8 cellular contexts compared by ENCODE assay signal in the genomic region with DNA sequence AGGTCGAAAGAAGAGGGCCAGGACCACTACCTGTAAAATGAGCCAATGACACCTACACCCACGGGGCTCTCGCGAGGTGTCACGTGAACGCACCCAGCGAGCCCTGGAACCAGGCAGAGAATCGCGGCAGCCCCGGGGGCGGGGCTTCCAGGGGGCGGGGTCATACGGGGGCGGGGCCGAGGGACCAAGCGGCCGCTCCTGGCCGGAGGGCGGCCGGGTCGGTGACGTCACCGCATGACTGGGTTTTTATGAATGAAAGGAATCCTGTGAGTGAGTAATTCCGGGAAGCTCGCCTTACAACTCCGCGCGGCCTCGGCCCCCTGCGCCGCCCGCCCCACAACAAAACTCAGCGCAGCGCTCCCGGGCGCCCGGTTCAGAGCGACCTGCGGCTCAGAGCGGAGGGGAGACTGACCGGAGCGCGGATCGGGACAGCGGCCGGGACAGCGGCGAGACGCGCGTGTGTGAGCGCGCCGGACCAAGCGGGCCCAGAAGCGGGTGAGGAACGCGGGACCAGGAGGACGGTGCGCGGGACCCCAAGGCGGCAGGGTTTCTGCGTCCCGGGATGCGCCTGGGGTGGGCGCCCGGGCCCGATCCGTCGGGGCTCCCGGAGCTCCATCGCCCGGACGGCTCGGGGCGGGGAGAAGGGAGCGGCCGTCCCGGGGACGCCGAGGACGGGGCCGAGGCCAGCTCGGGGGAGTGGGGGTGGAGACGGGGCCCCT. TPM values are rescaled to one million over a fixed set of nuclear protein-coding genes. Genes with fewer than 3 reads are reported as not detected.
DNase-seq lines count a peak whose midpoint lies in the region; ATAC-seq, FAIRE-seq and TF ChIP-seq lines count a peak whose summit lies in the region.

A gene (plus strand): TSS at position 277 of the 719 bp plus-strand sequence. CDS start 11,860 bp downstream, outside the sequence.

- H3K27ac Mint-ChIP-seq in activated CD8-positive, alpha-beta memory T cell treated with anti-CD3 and anti-CD28 coated beads, Interleukin-2, amount 10 ng/mL, durations not matched to agents 7 days and 5 days: peak within 1 kb of the TSS; percentile 97

- peaks cover 2 to 17% of the 10 kb centered on the region in 2 experiments; a peak in 2 of 4 replicates for H3K79me2 ChIP-seq in H1 (ENCODE audit: control insufficient read depth in 1 of 2, insufficient read depth in 2 of 2, low read length in 2 of 2)

- H3K79me1 ChIP-seq in H1 (ENCODE audit: low read depth, low read length) (no peaks in the 10 kb centered on the region), mesenchymal stem cell (replicated peaks; ENCODE audit: low read length, poor library complexity, severe bottlenecking) (peaks cover 15% of the 10 kb centered on the region)

- H3K27me3 Mint-ChIP-seq in activated CD8-positive, alpha-beta memory T cell treated with anti-CD3 and anti-CD28 coated beads, Interleukin-2, amount 10 ng/mL, durations not matched to agents 7 days and 5 days: no peaks in the 10 kb centered on the region

- no peak within 1 kb of the TSS for H3K56ac ChIP-seq in H1 (replicated peaks; ENCODE audit: insufficient read length, low read depth, low read length)

- H3K4ac ChIP-seq in H1 (replicated peaks; ENCODE audit: insufficient read length, low read depth, low read length) (peak within 1 kb of the TSS; percentile 93), mesenchymal stem cell (ENCODE audit: low read depth in 1 of 2, low read length in 2 of 2) (peak within 1 kb of the TSS; percentile 80 to 92)

- H2BK12ac ChIP-seq in H1 (ENCODE audit: low read depth, low read length) (0 out of 2 replicates have a peak within 1 kb of the TSS, but pooled peaks have one; percentile 29), mesenchymal stem cell (ENCODE audit: low read length in 2 of 2) (peak within 1 kb of the TSS; percentile 63 to 91)

- H3K4me1 Mint-ChIP-seq in activated CD8-positive, alpha-beta memory T cell treated with anti-CD3 and anti-CD28 coated beads, Interleukin-2, amount 10 ng/mL, durations not matched to agents 7 days and 5 days: peaks cover 52% of the 10 kb centered on the region

- peak within 1 kb of the TSS; percentile 74 for H3K4me3 ChIP-seq in HL-60 (replicated peaks; ENCODE audit: insufficient read depth, low read length)
- peak within 1 kb of the TSS; percentile 64 to 82 (median 71) for H3K4me3 ChIP-seq in H1 (ENCODE audit: extremely low read depth in 1 of 4, insufficient read depth in 2 of 4, low read depth in 3 of 4, low read length in 4 of 4)
- peak within 1 kb of the TSS; percentile 72 to 83 for H3K4me3 ChIP-seq in mesenchymal stem cell (ENCODE audit: insufficient read depth in 1 of 2, low read depth in 1 of 2, low read length in 2 of 2)

- H4K8ac ChIP-seq in H1 (ENCODE audit: extremely low read depth, insufficient read depth, low read length) (peak within 1 kb of the TSS; percentile 98), mesenchymal stem cell (ENCODE audit: low read length) (peak within 1 kb of the TSS; percentile 96)

- TF ChIP-seq EP300 in H1 (IDR thresholded peaks at IDR 0.05; ENCODE audit: borderline replicate concordance in 1 of 2, low read depth in 2 of 2, low read length in 2 of 2): no peak

- TF ChIP-seq CTCF in HL-60 (IDR thresholded peaks at IDR 0.05; ENCODE audit: insufficient read depth, low read length): no peak
- TF ChIP-seq CTCF in H1 (IDR thresholded peaks at IDR 0.05; ENCODE audit: control extremely low read depth in 1 of 3, insufficient read depth in 1 of 3, low read depth in 1 of 3, low read length in 3 of 3): no peak

- POLR2A ChIA-PET in H1 (lab: Charles Lee; ENCODE audit: partially characterized antibody): interaction anchor here (0.5 to 6.6 kb wide), 11 partner anchors 9 to 133 kb away, joined by 3 to 65 read pairs (median 7); a partner anchor contains a TSS

- H3K4me2 ChIP-seq in H1 (ENCODE audit: insufficient read depth in 1 of 2, low read depth in 2 of 2, low read length in 2 of 2) (peak within 1 kb of the TSS; percentile 76 to 90), mesenchymal stem cell (ENCODE audit: low read length, poor library complexity, severe bottlenecking) (peak within 1 kb of the TSS; percentile 75)

- peak within 1 kb of the TSS; percentile 85 for H2AFZ ChIP-seq in H1 (ENCODE audit: low read length)
- peak within 1 kb of the TSS; percentile 77 for H2AFZ ChIP-seq in mesenchymal stem cell (ENCODE audit: low read depth, low read length)

- peak within 1 kb of the TSS; percentile 97 for H2BK15ac ChIP-seq in H1 (ENCODE audit: low read length)
- peak within 1 kb of the TSS; percentile 96 for H2BK15ac ChIP-seq in mesenchymal stem cell (ENCODE audit: low read depth, poor library complexity, severe bottlenecking)

- peak; percentile 53 for ATAC-seq in GM19328 (IDR thresholded peaks at IDR 0.05; ENCODE audit: unreplicated experiment)
- peak; percentile 72 for ATAC-seq in activated CD8-positive, alpha-beta memory T cell treated with anti-CD3 and anti-CD28 coated beads, Interleukin-2, amount 10 ng/mL, durations not matched to agents 7 days and 5 days

- WGBS in H1 (ENCODE audit: extremely low coverage in 1 of 2, insufficient coverage in 1 of 2, insufficient read length in 1 of 2, insufficient replicate concordance in 2 of 2, low coverage in 1 of 2, low lambda C conversion rate in 2 of 2, missing lambda C conversion rate in 1 of 2), 2 experiments: 1% methylated on average over 38 of the region's 85 CpGs; no CpG with 5 or more reads in 1 of the 2 experiments
- 1% methylated on average over 44 of the region's 85 CpGs for WGBS in mesenchymal stem cell

- H2BK120ac ChIP-seq in H1 (replicated peaks; ENCODE audit: low read depth, low read length): no peak within 1 kb of the TSS
- peak within 1 kb of the TSS; percentile 71 for H2BK120ac ChIP-seq in mesenchymal stem cell (ENCODE audit: low read depth, low read length)

- H4K91ac ChIP-seq in H1 (replicated peaks; ENCODE audit: insufficient read length, low read length) (no peak within 1 kb of the TSS), mesenchymal stem cell (ENCODE audit: low read length) (peak within 1 kb of the TSS; percentile 98)

- H4K5ac ChIP-seq in H1 (ENCODE audit: insufficient read length, low read depth, low read length): no peak within 1 kb of the TSS

- H3K9me3 Mint-ChIP-seq in activated CD8-positive, alpha-beta memory T cell treated with anti-CD3 and anti-CD28 coated beads, Interleukin-2, amount 10 ng/mL, durations not matched to agents 7 days and 5 days (ENCODE audit: low read depth): no peaks in the 10 kb centered on the region

- H3K4me1 ChIP-seq in H1 (replicated peaks in 1 of 4; ENCODE audit: control insufficient read depth in 3 of 4, insufficient read depth in 4 of 4, low read length in 3 of 4): peaks cover 0 to 10% (median 6%) of the 10 kb centered on the region in 4 experiments; a peak in 6 of 7 replicates
- peaks cover 27% of the 10 kb centered on the region for H3K4me1 ChIP-seq in mesenchymal stem cell (ENCODE audit: control insufficient read depth, insufficient read depth, low read depth, low read length)

- no peak for FAIRE-seq in H1 (lab: Jason Lieb, UNC)

- H2BK5ac ChIP-seq in H1 (ENCODE audit: low read depth, low read length) (peak within 1 kb of the TSS; percentile 80; the same call in 1 of the 2 replicates), mesenchymal stem cell (ENCODE audit: low read depth, low read length, poor library complexity, severe bottlenecking) (peak within 1 kb of the TSS; percentile 77)

- H3K9ac ChIP-seq in H1 (replicated peaks in 1 of 4; ENCODE audit: extremely low read depth in 1 of 4, low read depth in 3 of 4, low read length in 3 of 4): peak within 1 kb of the TSS; percentile 77 to 98 (median 80)
- peak within 1 kb of the TSS; percentile 94 for H3K9ac ChIP-seq in mesenchymal stem cell (ENCODE audit: low read length)

- no peak for TF ChIP-seq RAD21 in H1 (IDR thresholded peaks at IDR 0.05 in 1 of 2, conservative IDR thresholded peaks at IDR 0.05 in 1 of 2; ENCODE audit: low read depth in 2 of 2, low read length in 2 of 2)

- no peak within 1 kb of the TSS for H2AK5ac ChIP-seq in H1 (ENCODE audit: low read depth, low read length)
- H2AK5ac ChIP-seq in mesenchymal stem cell (ENCODE audit: low read length, severe bottlenecking): peak within 1 kb of the TSS; percentile 14

- CTCF ChIA-PET in activated CD8-positive, alpha-beta memory T cell treated with anti-CD3 and anti-CD28 coated beads, Interleukin-2, amount 10 ng/mL, durations not matched to agents 7 days and 5 days (lab: Charles Lee): interaction anchor here (1.0 to 1.4 kb wide), 5 partner anchors 10 to 150 kb away, joined by 3 to 6 read pairs (median 3); a partner anchor contains a TSS
- CTCF ChIA-PET in H1 (lab: Charles Lee; ENCODE audit: partially characterized antibody): interaction anchor here (0.6 to 1.5 kb wide), 7 partner anchors 9 to 104 kb away, joined by 3 to 7 read pairs (median 4); no protein-coding TSS in a partner anchor

- no peaks in the 10 kb centered on the region for H3K36me3 ChIP-seq in H1 (ENCODE audit: control insufficient read depth in 2 of 4, insufficient read depth in 4 of 4, low read length in 3 of 4)
- no peaks in the 10 kb centered on the region for H3K36me3 ChIP-seq in mesenchymal stem cell (ENCODE audit: control insufficient read depth in 1 of 2, insufficient read depth in 2 of 2, low read depth in 1 of 2, low read length in 2 of 2)

- H2BK20ac ChIP-seq in H1 (ENCODE audit: low read length): no peak within 1 kb of the TSS

- H3K27ac ChIP-seq in HL-60 (replicated peaks) (0 out of 2 replicates have a peak within 1 kb of the TSS, but pooled peaks have one; percentile 27), H1 (ENCODE audit: low read depth, low read length) (peak within 1 kb of the TSS; percentile 75; the same call in 1 of the 2 replicates), mesenchymal stem cell (ENCODE audit: low read length, poor library complexity, severe bottlenecking) (peak within 1 kb of the TSS; percentile 7)

- peaks cover 7 to 11% of the 10 kb centered on the region in 2 experiments for H4K20me1 ChIP-seq in H1 (replicated peaks in 1 of 2; ENCODE audit: control insufficient read depth in 1 of 2, insufficient read depth in 2 of 2, low read length in 2 of 2)

- peak within 1 kb of the TSS; percentile 58 for H3K14ac ChIP-seq in H1 (ENCODE audit: insufficient read length)
- H3K14ac ChIP-seq in mesenchymal stem cell (ENCODE audit: low read length in 2 of 2): peak within 1 kb of the TSS in 1 of 2 experiments; percentile 93

- H3K9me3 ChIP-seq in H1 (ENCODE audit: insufficient read depth in 2 of 2, low read depth in 1 of 2, low read length in 1 of 2) (no peaks in the 10 kb centered on the region), mesenchymal stem cell (ENCODE audit: control insufficient read depth, low read length) (no peaks in the 10 kb centered on the region)

- peaks cover 17% of the 10 kb centered on the region for H3K23me2 ChIP-seq in H1 (ENCODE audit: low read depth, low read length)

- DNase-seq in C1 segment of cervical spinal cord (lab: John Stamatoyannopoulos, UW) (peak in 13 of 14 donors; percentile 49 to 96 (median 85)), HL-60 (ENCODE audit: low read depth in 1 of 2, low spot score in 1 of 2) (peak; percentile 83 to 86), NOMO-1 (lab: John Stamatoyannopoulos, UW; ENCODE audit: unreplicated experiment in 2 of 2) (peak; percentile 76 to 86), H1 (ENCODE audit: low read depth in 1 of 2, low spot score in 2 of 2) (peak; percentile 77 to 93), mesenchymal stem cell (peak; percentile 98)
- peak; percentile 97 for DNase-seq in activated CD8-positive, alpha-beta memory T cell treated with anti-CD3 and anti-CD28 coated beads, Interleukin-2, amount 10 ng/mL, durations not matched to agents 7 days and 5 days
- DNase-seq in stimulated activated CD8-positive, alpha-beta memory T cell treated with anti-CD3 and anti-CD28 coated beads, Interleukin-12 subunit alpha, Interleukin-12 subunit beta, amount 100 ng/mL, for 1 hour (ENCODE audit: low read depth): peak; percentile 75

- no peaks in the 10 kb centered on the region for H3K36me3 Mint-ChIP-seq in activated CD8-positive, alpha-beta memory T cell treated with anti-CD3 and anti-CD28 coated beads, Interleukin-2, amount 10 ng/mL, durations not matched to agents 7 days and 5 days

- H3K27me3 ChIP-seq in HL-60 (ENCODE audit: insufficient read depth, poor library complexity, severe bottlenecking): no peaks in the 10 kb centered on the region
- H3K27me3 ChIP-seq in H1 (replicated peaks in 1 of 4; ENCODE audit: control insufficient read depth in 3 of 4, extremely low read depth in 1 of 4, insufficient read depth in 3 of 4, low read length in 3 of 4): peaks cover 0 to 14% (median 11%) of the 10 kb centered on the region in 4 experiments; a peak in 5 of 7 replicates
- no peaks in the 10 kb centered on the region for H3K27me3 ChIP-seq in mesenchymal stem cell (ENCODE audit: control insufficient read depth in 1 of 2, insufficient read depth in 1 of 2, low read length in 2 of 2)

- H3K23ac ChIP-seq in H1 (ENCODE audit: insufficient read length) (no peak within 1 kb of the TSS), mesenchymal stem cell (ENCODE audit: low read length in 2 of 2) (peak within 1 kb of the TSS in 1 of 2 experiments; percentile 15)

- peak in 1 of 2 experiments; percentile 78; a peak in 2 of 3 replicates for TF ChIP-seq POLR2A in H1 (IDR thresholded peaks at IDR 0.05; ENCODE audit: control extremely low read depth in 1 of 2, low read depth in 2 of 2, low read length in 2 of 2)

- peak within 1 kb of the TSS; percentile 80 for H3K4me3 Mint-ChIP-seq in activated CD8-positive, alpha-beta memory T cell treated with anti-CD3 and anti-CD28 coated beads, Interleukin-2, amount 10 ng/mL, durations not matched to agents 7 days and 5 days

- H3K18ac ChIP-seq in H1 (ENCODE audit: extremely low read depth, low read length): peak within 1 kb of the TSS; percentile 13; the same call in 1 of the 2 replicates
- peak within 1 kb of the TSS; percentile 89 to 95 for H3K18ac ChIP-seq in mesenchymal stem cell (ENCODE audit: low read depth in 1 of 2, low read length in 2 of 2)

RNA-seq across cellular contexts. Expression of the gene that starts here (rescaled TPM):
- total RNA-seq in activated CD8-positive, alpha-beta memory T cell treated with anti-CD3 and anti-CD28 coated beads, Interleukin-2, amount 10 ng/mL, durations not matched to agents 7 days and 5 days: 1 to 10 TPM; 6.6 to 7.8 TPM
- 6.2 and 6.3 TPM in 2 replicates for total RNA-seq in H1 (2021; fragmentation: NEBNext Ultra II Directional; extraction: Animal tissue kit (Norgen Biotek cat#: 25700))
- 1.5 and 2.4 TPM in 2 replicates for polyA plus RNA-seq in H1 (2011; rRNA removed)
- polyA plus RNA-seq in H1 (2011; cell fraction: cytosol; rRNA removed): 2.9 TPM
- polyA plus RNA-seq in H1 (2011; cell fraction: nucleus; rRNA removed): 2.1 TPM
- polyA plus RNA-seq in H1 (2012, experiment 1 of 2): 3.3 to 4.4 TPM (median 4.0 TPM) in 4 replicates
- polyA plus RNA-seq in H1 (2012, experiment 2 of 2): 4.4 TPM
- polyA plus RNA-seq in H1 (2013, experiment 1 of 2): 4.0 TPM
- polyA plus RNA-seq in H1 (2013, experiment 2 of 2): 4.0 TPM
- 1.0 and 1.3 TPM in 2 replicates for polyA minus RNA-seq in H1 (2011; rRNA and poly(A)+ RNA removed)
- 3.1 TPM for polyA minus RNA-seq in H1 (2011; cell fraction: cytosol; rRNA and poly(A)+ RNA removed)
- polyA minus RNA-seq in H1 (2011; cell fraction: nucleus; rRNA and poly(A)+ RNA removed): 4.4 TPM
- 9.1 TPM for polyA plus RNA-seq in mesenchymal stem cell (2013, experiment 1 of 2)
- 8.8 TPM for polyA plus RNA-seq in mesenchymal stem cell (2013, experiment 2 of 2)

Comparison
In these comparisons a context has a peak if more than half of its experiments do, and no peak if none do; other contexts are left out.
1. Peak in every context shown above with its lines: DNase-seq, ATAC-seq, H3K4me3 ChIP-seq and H3K27ac ChIP-seq.
2. H3K27ac ChIP-seq: peak in every context shown above with its lines; median percentile 75 in H1; 27 in HL-60; 7 in mesenchymal stem cell.